ENCODE assay signal across 8 cellular contexts in the genomic region with DNA sequence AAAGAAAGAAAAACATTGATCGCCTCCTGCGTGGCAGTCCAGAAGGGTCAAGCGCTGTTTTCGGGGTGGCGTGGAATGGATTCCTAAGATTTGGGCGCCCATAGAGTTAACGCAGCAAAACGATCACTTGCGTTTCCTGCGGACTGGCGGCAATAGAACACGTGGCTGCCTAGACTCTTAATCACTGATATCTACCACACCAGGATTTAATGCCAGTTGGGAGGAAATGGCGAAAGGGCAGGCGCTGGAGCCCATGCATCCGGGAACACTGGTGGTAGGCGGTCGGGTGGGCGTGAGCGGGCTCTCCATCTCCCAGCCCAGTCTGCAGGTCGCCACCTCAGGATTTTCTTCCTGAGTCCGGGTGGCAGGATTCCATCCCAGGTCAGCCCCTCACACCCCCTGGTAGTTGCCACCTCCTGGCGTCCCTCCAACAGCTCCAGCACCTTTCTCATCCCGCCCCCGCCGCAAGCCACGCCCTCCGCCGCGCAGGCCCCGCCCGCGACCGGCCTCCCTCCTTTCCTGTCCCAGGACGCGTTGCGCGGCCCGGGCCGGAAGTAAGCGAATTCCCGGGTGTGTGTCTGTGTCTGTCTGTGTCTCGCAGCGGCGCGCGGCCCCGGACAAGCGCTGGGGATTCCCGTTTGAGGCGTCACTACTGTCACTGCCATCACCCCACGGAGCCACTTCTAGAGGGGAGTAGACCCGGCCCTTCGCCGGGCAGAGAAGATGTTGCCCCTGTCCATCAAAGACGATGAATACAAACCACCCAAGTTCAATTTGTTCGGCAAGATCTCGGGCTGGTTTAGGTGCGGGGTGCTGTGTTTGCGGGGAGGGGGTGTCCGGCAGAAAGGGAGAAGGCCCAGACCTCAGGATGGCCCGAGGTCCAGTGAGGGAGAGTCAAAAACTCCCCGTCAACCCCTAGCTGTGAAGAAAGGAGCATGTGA. TPM values are rescaled to one million over a fixed set of nuclear protein-coding genes. Genes with fewer than 3 reads are reported as not detected.
A peak's percentile ranks its signal among the peaks of the same experiment; 100 is the strongest.
DNase-seq lines count a peak whose midpoint lies in the region; ATAC-seq and TF ChIP-seq lines count a peak whose summit lies in the region.

A gene with protein sequence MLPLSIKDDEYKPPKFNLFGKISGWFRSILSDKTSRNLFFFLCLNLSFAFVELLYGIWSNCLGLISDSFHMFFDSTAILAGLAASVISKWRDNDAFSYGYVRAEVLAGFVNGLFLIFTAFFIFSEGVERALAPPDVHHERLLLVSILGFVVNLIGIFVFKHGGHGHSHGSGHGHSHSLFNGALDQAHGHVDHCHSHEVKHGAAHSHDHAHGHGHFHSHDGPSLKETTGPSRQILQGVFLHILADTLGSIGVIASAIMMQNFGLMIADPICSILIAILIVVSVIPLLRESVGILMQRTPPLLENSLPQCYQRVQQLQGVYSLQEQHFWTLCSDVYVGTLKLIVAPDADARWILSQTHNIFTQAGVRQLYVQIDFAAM (plus strand): TSS at position 551 of the 941 bp plus-strand sequence. CDS start 173 bp downstream, at position 724.

- peak within 1 kb of the TSS; percentile 99 for H3K27ac Mint-ChIP-seq in CD4-positive, alpha-beta T cell
- peak within 1 kb of the TSS; percentile 94 for H3K27ac Mint-ChIP-seq in activated CD4-positive, alpha-beta memory T cell treated with anti-CD3 and anti-CD28 coated beads, Interleukin-2, amount 10 ng/mL, durations not matched to agents 7 days and 5 days

- DNase-seq in CD4-positive, alpha-beta T cell = peak; percentile 91 to 98 (median 96)
- DNase-seq in NCI-H82 treated with DMSO at 0.1 percent for 48 hours (lab: John Stamatoyannopoulos, UW; ENCODE audit: unreplicated experiment) = peak; percentile 82
- DNase-seq in activated CD4-positive, alpha-beta memory T cell treated with anti-CD3 and anti-CD28 coated beads, Interleukin-2, amount 10 ng/mL, durations not matched to agents 7 days and 5 days = peak; percentile 94
- peak; percentile 89 to 96 (median 93) for DNase-seq in dorsolateral prefrontal cortex
- peak; percentile 98 to 99 (median 98) for DNase-seq in right lobe of liver
- DNase-seq in stimulated activated CD4-positive, alpha-beta T cell treated with anti-CD3 and anti-CD28 coated beads, Interleukin-4, amount 100 ng/mL, for 24 hours = peak; percentile 97

- intact Hi-C loops in CD4-positive, alpha-beta T cell (cut with DNase I, micrococcal nuclease) = loop anchor here (2.0 to 10.0 kb wide), 5 partner anchors 341 to 861 kb away; a partner anchor contains a TSS
- intact Hi-C loops in dorsolateral prefrontal cortex (cut with DNase I) = loop anchor here (5.0 to 10.0 kb wide), 6 partner anchors 541 to 861 kb away; a partner anchor contains a TSS
- intact Hi-C loops in right lobe of liver (cut with DNase I) = no loop called here

- CTCF ChIA-PET in CD4-positive, alpha-beta T cell (lab: Charles Lee) = interaction anchor here (0.7 to 1.9 kb wide), 7 partner anchors 12 to 576 kb away, joined by 3 to 10 read pairs (median 4); no protein-coding TSS in a partner anchor
- CTCF ChIA-PET in activated CD4-positive, alpha-beta memory T cell treated with anti-CD3 and anti-CD28 coated beads, Interleukin-2, amount 10 ng/mL, durations not matched to agents 7 days and 5 days (lab: Charles Lee) = interaction anchor here (0.6 to 4.2 kb wide), 8 partner anchors 13 to 414 kb away, joined by 3 to 17 read pairs (median 4); no protein-coding TSS in a partner anchor

- peak within 1 kb of the TSS; percentile 98 for H3K4me3 Mint-ChIP-seq in CD4-positive, alpha-beta T cell
- H3K4me3 Mint-ChIP-seq in activated CD4-positive, alpha-beta memory T cell treated with anti-CD3 and anti-CD28 coated beads, Interleukin-2, amount 10 ng/mL, durations not matched to agents 7 days and 5 days = peak within 1 kb of the TSS; percentile 89

- no peak for TF ChIP-seq CTCF in CD4-positive, alpha-beta T cell (IDR thresholded peaks at IDR 0.05)
- TF ChIP-seq CTCF in dorsolateral prefrontal cortex (IDR thresholded peaks at IDR 0.05 in 54 of 56, conservative IDR thresholded peaks at IDR 0.05 in 2 of 56; ENCODE audit: low read depth in 1 of 56, partially characterized antibody in 56 of 56) (peak in 7 of 56 donors; percentile 9 to 37 (median 21)), right lobe of liver (IDR thresholded peaks at IDR 0.05) (no peak)

- H3K27me3 Mint-ChIP-seq in CD4-positive, alpha-beta T cell = no peaks in the 10 kb centered on the region
- H3K27me3 Mint-ChIP-seq in activated CD4-positive, alpha-beta memory T cell treated with anti-CD3 and anti-CD28 coated beads, Interleukin-2, amount 10 ng/mL, durations not matched to agents 7 days and 5 days = no peaks in the 10 kb centered on the region

- no peaks in the 10 kb centered on the region for H3K9me3 Mint-ChIP-seq in CD4-positive, alpha-beta T cell
- peaks cover 4% of the 10 kb centered on the region for H3K9me3 Mint-ChIP-seq in activated CD4-positive, alpha-beta memory T cell treated with anti-CD3 and anti-CD28 coated beads, Interleukin-2, amount 10 ng/mL, durations not matched to agents 7 days and 5 days

- ATAC-seq in CD4-positive, alpha-beta T cell (ENCODE audit: poor library complexity) = peak; percentile 71
- ATAC-seq in GM19438 (IDR thresholded peaks at IDR 0.05; ENCODE audit: low read depth, unreplicated experiment) = peak; percentile 71
- ATAC-seq in HG03571 (IDR thresholded peaks at IDR 0.05; ENCODE audit: unreplicated experiment) = peak; percentile 87
- ATAC-seq in right lobe of liver = peak; percentile 91 to 96 (median 92)

- POLR2A ChIA-PET in CD4-positive, alpha-beta T cell (lab: Charles Lee) = interaction anchor here (0.6 to 5.3 kb wide), 19 partner anchors 9 to 763 kb away, joined by 3 to 51 read pairs (median 3); a partner anchor contains a TSS
- POLR2A ChIA-PET in activated CD4-positive, alpha-beta memory T cell treated with anti-CD3 and anti-CD28 coated beads, Interleukin-2, amount 10 ng/mL, durations not matched to agents 7 days and 5 days (lab: Charles Lee) = interaction anchor here (0.7 to 3.3 kb wide), 40 partner anchors 9 to 926 kb away, joined by 3 to 57 read pairs (median 4); a partner anchor contains a TSS

- peaks cover 69% of the 10 kb centered on the region for H3K4me1 Mint-ChIP-seq in CD4-positive, alpha-beta T cell (ENCODE audit: low read depth)
- H3K4me1 Mint-ChIP-seq in activated CD4-positive, alpha-beta memory T cell treated with anti-CD3 and anti-CD28 coated beads, Interleukin-2, amount 10 ng/mL, durations not matched to agents 7 days and 5 days = peaks cover 48% of the 10 kb centered on the region

- under 1% methylated on average over 36 of the region's 62 CpGs for WGBS in right lobe of liver (ENCODE audit: insufficient coverage, low coverage, low lambda C conversion rate, missing lambda C conversion rate)

- H3K36me3 ChIP-seq in right lobe of liver = peaks cover 0 to 5% (median under 1%) of the 10 kb centered on the region in 4 donors

- peak; percentile 75 for TF ChIP-seq POLR2A in right lobe of liver (IDR thresholded peaks at IDR 0.05)

- peaks cover 65% of the 10 kb centered on the region for H3K36me3 Mint-ChIP-seq in CD4-positive, alpha-beta T cell (ENCODE audit: low read depth)
- peaks cover 34% of the 10 kb centered on the region for H3K36me3 Mint-ChIP-seq in activated CD4-positive, alpha-beta memory T cell treated with anti-CD3 and anti-CD28 coated beads, Interleukin-2, amount 10 ng/mL, durations not matched to agents 7 days and 5 days (ENCODE audit: low read depth)

- H3K27ac ChIP-seq in CD4-positive, alpha-beta T cell (ENCODE audit: low read depth, low read length) = peak within 1 kb of the TSS; percentile 100
- H3K27ac ChIP-seq in dorsolateral prefrontal cortex (peak within 1 kb of the TSS; percentile 74 to 97 (median 92)), right lobe of liver (peak within 1 kb of the TSS; percentile 86 to 94 (median 87))

- H3K4me1 ChIP-seq in right lobe of liver = peaks cover 0 to 12% (median 6%) of the 10 kb centered on the region in 4 donors

- H3K4me3 ChIP-seq in dorsolateral prefrontal cortex (peak within 1 kb of the TSS; percentile 68 to 98 (median 88)), right lobe of liver (peak within 1 kb of the TSS; percentile 77 to 87 (median 80))

- no peaks in the 10 kb centered on the region for H3K27me3 ChIP-seq in CD4-positive, alpha-beta T cell (ENCODE audit: control insufficient read depth, insufficient read depth, low read length)
- H3K27me3 ChIP-seq in dorsolateral prefrontal cortex (no peaks in the 10 kb centered on the region), right lobe of liver (no peaks in the 10 kb centered on the region)

- H3K9me3 ChIP-seq in CD4-positive, alpha-beta T cell (ENCODE audit: control insufficient read depth, low read length) = no peaks in the 10 kb centered on the region
- no peaks in the 10 kb centered on the region for H3K9me3 ChIP-seq in right lobe of liver

RNA-seq across cellular contexts. Expression of the gene that starts here (rescaled TPM):
- 10 to 100 TPM; 21.6 to 21.7 TPM for total RNA-seq in CD4-positive, alpha-beta T cell
- total RNA-seq in activated CD4-positive, alpha-beta memory T cell treated with anti-CD3 and anti-CD28 coated beads, Interleukin-2, amount 10 ng/mL, durations not matched to agents 7 days and 5 days = 10 to 100 TPM; 38.9 to 42.7 TPM
- total RNA-seq in dorsolateral prefrontal cortex (10 to 100 TPM; 14.8 to 30.3 (median 21.4) TPM), right lobe of liver (10 to 100 TPM; 19.1 to 32.2 (median 23.3) TPM)

Comparison
In these comparisons a context has a peak if more than half of its experiments do, and no peak if none do; other contexts are left out.
1. Peak in every context shown above with its lines: DNase-seq, ATAC-seq, H3K4me3 ChIP-seq and H3K27ac ChIP-seq.
2. intact Hi-C loops: an anchor here in CD4-positive, alpha-beta T cell (2.0 to 10.0 kb wide) and dorsolateral prefrontal cortex (5.0 to 10.0 kb wide); none called in right lobe of liver.